In the genomic region with DNA sequence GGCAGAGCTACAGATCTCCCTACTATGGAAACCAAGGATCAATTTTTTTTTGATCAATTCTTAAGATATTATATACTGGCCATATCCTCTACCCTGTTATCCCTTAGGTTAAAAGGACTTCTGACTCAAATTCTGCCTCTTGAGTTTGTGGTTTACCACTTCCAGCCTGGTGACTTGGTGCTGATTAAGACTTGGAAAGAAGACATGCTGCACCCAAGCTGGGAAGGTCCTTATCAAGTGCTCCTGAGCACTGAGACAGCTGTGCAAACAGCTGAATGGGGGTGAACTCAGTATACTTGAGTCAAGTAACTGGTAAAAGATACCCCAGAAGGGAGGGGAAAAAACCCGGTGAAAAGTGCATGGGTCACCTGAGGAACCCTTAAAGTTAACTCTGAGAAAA, we compare ENCODE assay signal across 1 cellular context.
TF ChIP-seq lines count a peak whose summit lies in the region.

No MANE protein-coding gene starts in this region.

TF ChIP-seq in GM12878, 131 proteins besides CTCF, POLR2A, EP300 and RAD21 (continued from another document and continues in another):
- no peak for TF ChIP-seq PAX5 (IDR thresholded peaks at IDR 0.05; ENCODE audit: borderline replicate concordance, low read depth, low read length)
- TF ChIP-seq CBFB (IDR thresholded peaks at IDR 0.05; ENCODE audit: low read depth): peak; percentile 80
- TF ChIP-seq, protein P1, sequence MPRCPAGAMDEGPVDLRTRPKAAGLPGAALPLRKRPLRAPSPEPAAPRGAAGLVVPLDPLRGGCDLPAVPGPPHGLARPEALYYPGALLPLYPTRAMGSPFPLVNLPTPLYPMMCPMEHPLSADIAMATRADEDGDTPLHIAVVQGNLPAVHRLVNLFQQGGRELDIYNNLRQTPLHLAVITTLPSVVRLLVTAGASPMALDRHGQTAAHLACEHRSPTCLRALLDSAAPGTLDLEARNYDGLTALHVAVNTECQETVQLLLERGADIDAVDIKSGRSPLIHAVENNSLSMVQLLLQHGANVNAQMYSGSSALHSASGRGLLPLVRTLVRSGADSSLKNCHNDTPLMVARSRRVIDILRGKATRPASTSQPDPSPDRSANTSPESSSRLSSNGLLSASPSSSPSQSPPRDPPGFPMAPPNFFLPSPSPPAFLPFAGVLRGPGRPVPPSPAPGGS (IDR thresholded peaks at IDR 0.05; ENCODE audit: borderline replicate concordance, insufficient read depth, low read depth, low read length, poor library complexity, severe bottlenecking): no peak
- TF ChIP-seq RUNX3 (IDR thresholded peaks at IDR 0.05; ENCODE audit: low read length): peak; percentile 93
- TF ChIP-seq MYB (IDR thresholded peaks at IDR 0.05; ENCODE audit: borderline replicate concordance, low read depth, low read length): no peak
- TF ChIP-seq SMAD5 (IDR thresholded peaks at IDR 0.05; ENCODE audit: low read depth): no peak
- TF ChIP-seq, protein P2, sequence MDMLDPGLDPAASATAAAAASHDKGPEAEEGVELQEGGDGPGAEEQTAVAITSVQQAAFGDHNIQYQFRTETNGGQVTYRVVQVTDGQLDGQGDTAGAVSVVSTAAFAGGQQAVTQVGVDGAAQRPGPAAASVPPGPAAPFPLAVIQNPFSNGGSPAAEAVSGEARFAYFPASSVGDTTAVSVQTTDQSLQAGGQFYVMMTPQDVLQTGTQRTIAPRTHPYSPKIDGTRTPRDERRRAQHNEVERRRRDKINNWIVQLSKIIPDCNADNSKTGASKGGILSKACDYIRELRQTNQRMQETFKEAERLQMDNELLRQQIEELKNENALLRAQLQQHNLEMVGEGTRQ (IDR thresholded peaks at IDR 0.05; ENCODE audit: borderline replicate concordance, low read depth, low read length): no peak
- TF ChIP-seq WRNIP1 (IDR thresholded peaks at IDR 0.05; ENCODE audit: borderline replicate concordance, low read depth, low read length): no peak
- TF ChIP-seq DPF2 (IDR thresholded peaks at IDR 0.05): 0 out of 2 replicates have a peak, but pooled peaks have one; percentile 27
- TF ChIP-seq ZNF384 (IDR thresholded peaks at IDR 0.05; ENCODE audit: borderline replicate concordance, low read depth, low read length): no peak
- no peak for TF ChIP-seq HDGF (IDR thresholded peaks at IDR 0.05)
- no peak for TF ChIP-seq RB1 (IDR thresholded peaks at IDR 0.05; ENCODE audit: borderline replicate concordance)
- TF ChIP-seq BMI1 (IDR thresholded peaks at IDR 0.05; ENCODE audit: borderline replicate concordance): no peak
- TF ChIP-seq, protein P3, sequence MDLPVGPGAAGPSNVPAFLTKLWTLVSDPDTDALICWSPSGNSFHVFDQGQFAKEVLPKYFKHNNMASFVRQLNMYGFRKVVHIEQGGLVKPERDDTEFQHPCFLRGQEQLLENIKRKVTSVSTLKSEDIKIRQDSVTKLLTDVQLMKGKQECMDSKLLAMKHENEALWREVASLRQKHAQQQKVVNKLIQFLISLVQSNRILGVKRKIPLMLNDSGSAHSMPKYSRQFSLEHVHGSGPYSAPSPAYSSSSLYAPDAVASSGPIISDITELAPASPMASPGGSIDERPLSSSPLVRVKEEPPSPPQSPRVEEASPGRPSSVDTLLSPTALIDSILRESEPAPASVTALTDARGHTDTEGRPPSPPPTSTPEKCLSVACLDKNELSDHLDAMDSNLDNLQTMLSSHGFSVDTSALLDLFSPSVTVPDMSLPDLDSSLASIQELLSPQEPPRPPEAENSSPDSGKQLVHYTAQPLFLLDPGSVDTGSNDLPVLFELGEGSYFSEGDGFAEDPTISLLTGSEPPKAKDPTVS (IDR thresholded peaks at IDR 0.05; ENCODE audit: low read depth, low read length): no peak
- no peak for TF ChIP-seq POU2F2 (IDR thresholded peaks at IDR 0.05; ENCODE audit: borderline replicate concordance, low read depth, low read length)
- TF ChIP-seq KDM1A (IDR thresholded peaks at IDR 0.05; ENCODE audit: borderline replicate concordance): no peak
- TF ChIP-seq NFYA (IDR thresholded peaks at IDR 0.05; ENCODE audit: borderline replicate concordance, low read depth, low read length): no peak
- TF ChIP-seq CHD1 (IDR thresholded peaks at IDR 0.05; ENCODE audit: low read depth, low read length): no peak
- TF ChIP-seq, protein P4, sequence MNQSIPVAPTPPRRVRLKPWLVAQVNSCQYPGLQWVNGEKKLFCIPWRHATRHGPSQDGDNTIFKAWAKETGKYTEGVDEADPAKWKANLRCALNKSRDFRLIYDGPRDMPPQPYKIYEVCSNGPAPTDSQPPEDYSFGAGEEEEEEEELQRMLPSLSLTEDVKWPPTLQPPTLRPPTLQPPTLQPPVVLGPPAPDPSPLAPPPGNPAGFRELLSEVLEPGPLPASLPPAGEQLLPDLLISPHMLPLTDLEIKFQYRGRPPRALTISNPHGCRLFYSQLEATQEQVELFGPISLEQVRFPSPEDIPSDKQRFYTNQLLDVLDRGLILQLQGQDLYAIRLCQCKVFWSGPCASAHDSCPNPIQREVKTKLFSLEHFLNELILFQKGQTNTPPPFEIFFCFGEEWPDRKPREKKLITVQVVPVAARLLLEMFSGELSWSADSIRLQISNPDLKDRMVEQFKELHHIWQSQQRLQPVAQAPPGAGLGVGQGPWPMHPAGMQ (IDR thresholded peaks at IDR 0.05; ENCODE audit: borderline replicate concordance): no peak
- no peak for TF ChIP-seq YBX1 (IDR thresholded peaks at IDR 0.05)
- TF ChIP-seq, protein P5, sequence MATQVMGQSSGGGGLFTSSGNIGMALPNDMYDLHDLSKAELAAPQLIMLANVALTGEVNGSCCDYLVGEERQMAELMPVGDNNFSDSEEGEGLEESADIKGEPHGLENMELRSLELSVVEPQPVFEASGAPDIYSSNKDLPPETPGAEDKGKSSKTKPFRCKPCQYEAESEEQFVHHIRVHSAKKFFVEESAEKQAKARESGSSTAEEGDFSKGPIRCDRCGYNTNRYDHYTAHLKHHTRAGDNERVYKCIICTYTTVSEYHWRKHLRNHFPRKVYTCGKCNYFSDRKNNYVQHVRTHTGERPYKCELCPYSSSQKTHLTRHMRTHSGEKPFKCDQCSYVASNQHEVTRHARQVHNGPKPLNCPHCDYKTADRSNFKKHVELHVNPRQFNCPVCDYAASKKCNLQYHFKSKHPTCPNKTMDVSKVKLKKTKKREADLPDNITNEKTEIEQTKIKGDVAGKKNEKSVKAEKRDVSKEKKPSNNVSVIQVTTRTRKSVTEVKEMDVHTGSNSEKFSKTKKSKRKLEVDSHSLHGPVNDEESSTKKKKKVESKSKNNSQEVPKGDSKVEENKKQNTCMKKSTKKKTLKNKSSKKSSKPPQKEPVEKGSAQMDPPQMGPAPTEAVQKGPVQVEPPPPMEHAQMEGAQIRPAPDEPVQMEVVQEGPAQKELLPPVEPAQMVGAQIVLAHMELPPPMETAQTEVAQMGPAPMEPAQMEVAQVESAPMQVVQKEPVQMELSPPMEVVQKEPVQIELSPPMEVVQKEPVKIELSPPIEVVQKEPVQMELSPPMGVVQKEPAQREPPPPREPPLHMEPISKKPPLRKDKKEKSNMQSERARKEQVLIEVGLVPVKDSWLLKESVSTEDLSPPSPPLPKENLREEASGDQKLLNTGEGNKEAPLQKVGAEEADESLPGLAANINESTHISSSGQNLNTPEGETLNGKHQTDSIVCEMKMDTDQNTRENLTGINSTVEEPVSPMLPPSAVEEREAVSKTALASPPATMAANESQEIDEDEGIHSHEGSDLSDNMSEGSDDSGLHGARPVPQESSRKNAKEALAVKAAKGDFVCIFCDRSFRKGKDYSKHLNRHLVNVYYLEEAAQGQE (IDR thresholded peaks at IDR 0.05; ENCODE audit: low read depth, low read length): no peak
- TF ChIP-seq PML (IDR thresholded peaks at IDR 0.05; ENCODE audit: low read length): no peak
- no peak for TF ChIP-seq RCOR1 (conservative IDR thresholded peaks at IDR 0.05; ENCODE audit: low read depth, low read length)
- TF ChIP-seq HCFC1 (IDR thresholded peaks at IDR 0.05; ENCODE audit: low read length): no peak
- no peak for TF ChIP-seq CEBPB (IDR thresholded peaks at IDR 0.05; ENCODE audit: borderline replicate concordance in 1 of 2, low read depth in 2 of 2, low read length in 2 of 2)
- TF ChIP-seq TCF7 (IDR thresholded peaks at IDR 0.05; ENCODE audit: borderline replicate concordance): no peak
- no peak for TF ChIP-seq SUZ12 (IDR thresholded peaks at IDR 0.05; ENCODE audit: unreplicated experiment)
- TF ChIP-seq, protein P6, sequence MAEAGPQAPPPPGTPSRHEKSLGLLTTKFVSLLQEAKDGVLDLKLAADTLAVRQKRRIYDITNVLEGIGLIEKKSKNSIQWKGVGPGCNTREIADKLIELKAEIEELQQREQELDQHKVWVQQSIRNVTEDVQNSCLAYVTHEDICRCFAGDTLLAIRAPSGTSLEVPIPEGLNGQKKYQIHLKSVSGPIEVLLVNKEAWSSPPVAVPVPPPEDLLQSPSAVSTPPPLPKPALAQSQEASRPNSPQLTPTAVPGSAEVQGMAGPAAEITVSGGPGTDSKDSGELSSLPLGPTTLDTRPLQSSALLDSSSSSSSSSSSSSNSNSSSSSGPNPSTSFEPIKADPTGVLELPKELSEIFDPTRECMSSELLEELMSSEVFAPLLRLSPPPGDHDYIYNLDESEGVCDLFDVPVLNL (IDR thresholded peaks at IDR 0.05; ENCODE audit: low read depth, low read length): no peak
- TF ChIP-seq TBL1XR1 (IDR thresholded peaks at IDR 0.05; ENCODE audit: low read depth, low read length): no peak
- TF ChIP-seq STAT1 (conservative IDR thresholded peaks at IDR 0.05): no peak
- TF ChIP-seq HDAC2 (IDR thresholded peaks at IDR 0.05): no peak
- no peak for TF ChIP-seq SP1 (IDR thresholded peaks at IDR 0.05; ENCODE audit: low read depth, low read length)
- TF ChIP-seq RELA (IDR thresholded peaks at IDR 0.05; ENCODE audit: borderline replicate concordance, partially characterized antibody): no peak
- no peak for TF ChIP-seq SPI1 (IDR thresholded peaks at IDR 0.05; ENCODE audit: borderline replicate concordance, insufficient read depth, low read depth, low read length)
- no peak for TF ChIP-seq MXI1 (IDR thresholded peaks at IDR 0.05; ENCODE audit: low read depth, low read length)
- TF ChIP-seq EED (IDR thresholded peaks at IDR 0.05; ENCODE audit: low read depth): peak; percentile 62
- TF ChIP-seq ZNF207 (IDR thresholded peaks at IDR 0.05; ENCODE audit: borderline replicate concordance): no peak
- TF ChIP-seq CREM (IDR thresholded peaks at IDR 0.05; ENCODE audit: low read depth): no peak
- TF ChIP-seq LARP7 (IDR thresholded peaks at IDR 0.05): no peak
- no peak for TF ChIP-seq MYC (IDR thresholded peaks at IDR 0.05; ENCODE audit: insufficient read depth, insufficient read length, insufficient replicate concordance, low read length, severe bottlenecking)
- TF ChIP-seq NR2F1 (conservative IDR thresholded peaks at IDR 0.05): no peak
- TF ChIP-seq STAT3 (IDR thresholded peaks at IDR 0.05; ENCODE audit: low read depth, low read length): no peak
- TF ChIP-seq SMAD1 (IDR thresholded peaks at IDR 0.05; ENCODE audit: low read depth, partially characterized antibody): no peak
- TF ChIP-seq ZZZ3 (IDR thresholded peaks at IDR 0.05; ENCODE audit: control insufficient read depth, insufficient read length, low read depth): no peak
- TF ChIP-seq MTA2 (IDR thresholded peaks at IDR 0.05; ENCODE audit: low read depth): no peak
- TF ChIP-seq, protein P7, sequence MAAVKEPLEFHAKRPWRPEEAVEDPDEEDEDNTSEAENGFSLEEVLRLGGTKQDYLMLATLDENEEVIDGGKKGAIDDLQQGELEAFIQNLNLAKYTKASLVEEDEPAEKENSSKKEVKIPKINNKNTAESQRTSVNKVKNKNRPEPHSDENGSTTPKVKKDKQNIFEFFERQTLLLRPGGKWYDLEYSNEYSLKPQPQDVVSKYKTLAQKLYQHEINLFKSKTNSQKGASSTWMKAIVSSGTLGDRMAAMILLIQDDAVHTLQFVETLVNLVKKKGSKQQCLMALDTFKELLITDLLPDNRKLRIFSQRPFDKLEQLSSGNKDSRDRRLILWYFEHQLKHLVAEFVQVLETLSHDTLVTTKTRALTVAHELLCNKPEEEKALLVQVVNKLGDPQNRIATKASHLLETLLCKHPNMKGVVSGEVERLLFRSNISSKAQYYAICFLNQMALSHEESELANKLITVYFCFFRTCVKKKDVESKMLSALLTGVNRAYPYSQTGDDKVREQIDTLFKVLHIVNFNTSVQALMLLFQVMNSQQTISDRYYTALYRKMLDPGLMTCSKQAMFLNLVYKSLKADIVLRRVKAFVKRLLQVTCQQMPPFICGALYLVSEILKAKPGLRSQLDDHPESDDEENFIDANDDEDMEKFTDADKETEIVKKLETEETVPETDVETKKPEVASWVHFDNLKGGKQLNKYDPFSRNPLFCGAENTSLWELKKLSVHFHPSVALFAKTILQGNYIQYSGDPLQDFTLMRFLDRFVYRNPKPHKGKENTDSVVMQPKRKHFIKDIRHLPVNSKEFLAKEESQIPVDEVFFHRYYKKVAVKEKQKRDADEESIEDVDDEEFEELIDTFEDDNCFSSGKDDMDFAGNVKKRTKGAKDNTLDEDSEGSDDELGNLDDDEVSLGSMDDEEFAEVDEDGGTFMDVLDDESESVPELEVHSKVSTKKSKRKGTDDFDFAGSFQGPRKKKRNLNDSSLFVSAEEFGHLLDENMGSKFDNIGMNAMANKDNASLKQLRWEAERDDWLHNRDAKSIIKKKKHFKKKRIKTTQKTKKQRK (IDR thresholded peaks at IDR 0.05; ENCODE audit: low read depth, low read length): no peak
- no peak for TF ChIP-seq ZSCAN29 (IDR thresholded peaks at IDR 0.05)
- TF ChIP-seq TAF1 (IDR thresholded peaks at IDR 0.05; ENCODE audit: borderline replicate concordance, low read depth, low read length): no peak
- TF ChIP-seq, protein P8, sequence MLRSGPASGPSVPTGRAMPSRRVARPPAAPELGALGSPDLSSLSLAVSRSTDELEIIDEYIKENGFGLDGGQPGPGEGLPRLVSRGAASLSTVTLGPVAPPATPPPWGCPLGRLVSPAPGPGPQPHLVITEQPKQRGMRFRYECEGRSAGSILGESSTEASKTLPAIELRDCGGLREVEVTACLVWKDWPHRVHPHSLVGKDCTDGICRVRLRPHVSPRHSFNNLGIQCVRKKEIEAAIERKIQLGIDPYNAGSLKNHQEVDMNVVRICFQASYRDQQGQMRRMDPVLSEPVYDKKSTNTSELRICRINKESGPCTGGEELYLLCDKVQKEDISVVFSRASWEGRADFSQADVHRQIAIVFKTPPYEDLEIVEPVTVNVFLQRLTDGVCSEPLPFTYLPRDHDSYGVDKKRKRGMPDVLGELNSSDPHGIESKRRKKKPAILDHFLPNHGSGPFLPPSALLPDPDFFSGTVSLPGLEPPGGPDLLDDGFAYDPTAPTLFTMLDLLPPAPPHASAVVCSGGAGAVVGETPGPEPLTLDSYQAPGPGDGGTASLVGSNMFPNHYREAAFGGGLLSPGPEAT (IDR thresholded peaks at IDR 0.05; ENCODE audit: low read depth): no peak
- TF ChIP-seq, protein P9, sequence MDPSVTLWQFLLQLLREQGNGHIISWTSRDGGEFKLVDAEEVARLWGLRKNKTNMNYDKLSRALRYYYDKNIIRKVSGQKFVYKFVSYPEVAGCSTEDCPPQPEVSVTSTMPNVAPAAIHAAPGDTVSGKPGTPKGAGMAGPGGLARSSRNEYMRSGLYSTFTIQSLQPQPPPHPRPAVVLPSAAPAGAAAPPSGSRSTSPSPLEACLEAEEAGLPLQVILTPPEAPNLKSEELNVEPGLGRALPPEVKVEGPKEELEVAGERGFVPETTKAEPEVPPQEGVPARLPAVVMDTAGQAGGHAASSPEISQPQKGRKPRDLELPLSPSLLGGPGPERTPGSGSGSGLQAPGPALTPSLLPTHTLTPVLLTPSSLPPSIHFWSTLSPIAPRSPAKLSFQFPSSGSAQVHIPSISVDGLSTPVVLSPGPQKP (IDR thresholded peaks at IDR 0.05; ENCODE audit: low read depth, low read length): no peak
